Comparison of ENCODE assay signal across 8 cellular contexts in genomic region chr6:122610690-122611455, GRCh38. TPM values are rescaled to one million over a fixed set of nuclear protein-coding genes. Genes with fewer than 3 reads are reported as not detected.
DNase-seq lines count a peak whose midpoint lies in the region; ATAC-seq and TF ChIP-seq lines count a peak whose summit lies in the region.

No MANE protein-coding gene starts in this region.

- no peak for TF ChIP-seq CTCF in HL-60 (IDR thresholded peaks at IDR 0.05; ENCODE audit: insufficient read depth, low read length)
- no peak for TF ChIP-seq CTCF in lung (IDR thresholded peaks at IDR 0.05; ENCODE audit: control extremely low read depth, extremely low read depth)

- DNase-seq in EH (ENCODE audit: low read depth) (peak; percentile 4), HL-60 (ENCODE audit: low read depth in 1 of 2, low spot score in 1 of 2) (no peak), lung (ENCODE audit: low spot score) (peak; percentile 44), DMS114 treated with DMSO at 0.1 percent for 48 hours (lab: John Stamatoyannopoulos, UW; ENCODE audit: unreplicated experiment) (no peak)
- peak in 1 of 2 donors; percentile 15 for DNase-seq in stimulated activated naive CD8-positive, alpha-beta T cell treated with anti-CD3 and anti-CD28 coated beads, Interleukin-15, amount 100 ng/mL, for 72 hours

- 1 to 2% methylated on average over 42 of the region's 42 CpGs for WGBS in lung, 2 donors

- H3K27ac ChIP-seq in HL-60 (replicated peaks) (no peak overlapping the region), duodenal mucosa (ENCODE audit: low read depth, low read length) (no peak overlapping the region), lung (ENCODE audit: low read depth in 1 of 2, low read length in 1 of 2) (no peak overlapping the region)

- peak overlapping the region; percentile 83 to 84 for H3K4me3 Mint-ChIP-seq in stimulated activated naive CD8-positive, alpha-beta T cell treated with anti-CD3 and anti-CD28 coated beads, Interleukin-15, amount 100 ng/mL, for 72 hours

- ATAC-seq in GM21381 (IDR thresholded peaks at IDR 0.05; ENCODE audit: unreplicated experiment) (peak; percentile 41), SK-N-SH treated with all-trans-retinoic acid at 6 μM for 48 hours (peak; percentile 57), lung (ENCODE audit: insufficient read depth, low FRiP score) (peak; percentile 67)
- ATAC-seq in stimulated activated naive CD8-positive, alpha-beta T cell treated with anti-CD3 and anti-CD28 coated beads, Interleukin-15, amount 100 ng/mL, for 72 hours: peak; percentile 69

- peaks cover 21% of the 10 kb centered on the region for H3K4me1 Mint-ChIP-seq in stimulated activated naive CD8-positive, alpha-beta T cell treated with anti-CD3 and anti-CD28 coated beads, Interleukin-15, amount 100 ng/mL, for 72 hours

- H3K4me3 ChIP-seq in HL-60 (replicated peaks; ENCODE audit: insufficient read depth, low read length) (peak overlapping the region; percentile 22; the same call in 1 of the 2 replicates), duodenal mucosa (ENCODE audit: low read depth in 1 of 2, low read length in 2 of 2) (peak overlapping the region; percentile 74 to 83), lung (peak overlapping the region; percentile 30)

- peaks cover 34% of the 10 kb centered on the region for H3K27me3 Mint-ChIP-seq in stimulated activated naive CD8-positive, alpha-beta T cell treated with anti-CD3 and anti-CD28 coated beads, Interleukin-15, amount 100 ng/mL, for 72 hours

- peaks cover 0 to 5% of the 10 kb centered on the region in 2 donors for H3K9me3 Mint-ChIP-seq in stimulated activated naive CD8-positive, alpha-beta T cell treated with anti-CD3 and anti-CD28 coated beads, Interleukin-15, amount 100 ng/mL, for 72 hours

- H3K9me3 ChIP-seq in duodenal mucosa (ENCODE audit: control insufficient read depth in 1 of 2, low read length in 2 of 2) (no peaks in the 10 kb centered on the region), lung (ENCODE audit: control insufficient read depth in 2 of 2, insufficient read depth in 1 of 2, low read length in 1 of 2) (no peaks in the 10 kb centered on the region)

- H3K27me3 ChIP-seq in HL-60 (ENCODE audit: insufficient read depth, poor library complexity, severe bottlenecking): peaks cover 31% of the 10 kb centered on the region
- peaks cover 0 to 17% of the 10 kb centered on the region in 2 donors for H3K27me3 ChIP-seq in duodenal mucosa (ENCODE audit: control insufficient read depth in 1 of 2, insufficient read depth in 2 of 2, low read length in 2 of 2)
- H3K27me3 ChIP-seq in lung (ENCODE audit: control insufficient read depth, insufficient read depth): peaks cover 3% of the 10 kb centered on the region

- peak overlapping the region; percentile 58 to 78 for H3K9ac ChIP-seq in duodenal mucosa (ENCODE audit: low read depth in 1 of 2, low read length in 2 of 2)

- H3K4me1 ChIP-seq in duodenal mucosa (ENCODE audit: control insufficient read depth in 1 of 2, insufficient read depth in 2 of 2, low read length in 2 of 2): peaks cover 10 to 15% of the 10 kb centered on the region in 2 donors
- H3K4me1 ChIP-seq in lung (ENCODE audit: control insufficient read depth in 2 of 2, insufficient read depth in 2 of 2, low read length in 2 of 2): peaks cover 0 to 9% of the 10 kb centered on the region in 2 donors

- H3K36me3 ChIP-seq in duodenal mucosa (ENCODE audit: control insufficient read depth in 1 of 2, insufficient read depth in 2 of 2, low read length in 2 of 2): no peaks in the 10 kb centered on the region
- H3K36me3 ChIP-seq in lung (ENCODE audit: control insufficient read depth in 2 of 2, insufficient read depth in 2 of 2, low read length in 2 of 2): no peaks in the 10 kb centered on the region

- no peak overlapping the region for H3K27ac Mint-ChIP-seq in stimulated activated naive CD8-positive, alpha-beta T cell treated with anti-CD3 and anti-CD28 coated beads, Interleukin-15, amount 100 ng/mL, for 72 hours

TF ChIP-seq in SK-N-SH treated with all-trans-retinoic acid at 6 μM for 48 hours, 23 proteins besides CTCF, POLR2A, EP300 and RAD21:
- no peak for TF ChIP-seq PPARA (CRISPR knock-in tag; IDR thresholded peaks at IDR 0.05; ENCODE audit: borderline replicate concordance)
- no peak for TF ChIP-seq ISL1 (CRISPR knock-in tag; IDR thresholded peaks at IDR 0.05)
- no peak for TF ChIP-seq SNAI2 (CRISPR knock-in tag; IDR thresholded peaks at IDR 0.05)
- TF ChIP-seq OSR1 (CRISPR knock-in tag; IDR thresholded peaks at IDR 0.05): no peak
- TF ChIP-seq CSDC2 (CRISPR knock-in tag; IDR thresholded peaks at IDR 0.05): no peak
- no peak for TF ChIP-seq ZNF8 (CRISPR knock-in tag; IDR thresholded peaks at IDR 0.05)
- no peak for TF ChIP-seq ZFP3 (CRISPR knock-in tag; IDR thresholded peaks at IDR 0.05)
TF ChIP-seq in SK-N-SH treated with all-trans-retinoic acid at 6 μM for 48 hours: peak in this region for 0.

RNA-seq across cellular contexts. Expression of gene PKIB, which starts 0.7 kb away (rescaled TPM):
- 1 to 10 TPM; 4.5 to 5.3 TPM for total RNA-seq in lung
- polyA plus RNA-seq in lung: 1 to 10 TPM; 3.0 to 7.4 TPM

Comparison
In these comparisons a context has a peak if more than half of its experiments do, and no peak if none do; other contexts are left out.
1. DNase-seq: peak in EH (single experiment) and lung (single experiment); none in HL-60 (0 of 2) and DMS114 treated with DMSO at 0.1 percent for 48 hours (single experiment).
2. H3K4me3 ChIP-seq: peak in every context shown above with its lines; median percentile 78 in duodenal mucosa; 30 in lung; 22 in HL-60.
3. Peak in every context shown above with its lines, with median percentiles within 50 percentile points of each other: ATAC-seq.